ENCODE assay signal across 14 cellular contexts in the genomic region with DNA sequence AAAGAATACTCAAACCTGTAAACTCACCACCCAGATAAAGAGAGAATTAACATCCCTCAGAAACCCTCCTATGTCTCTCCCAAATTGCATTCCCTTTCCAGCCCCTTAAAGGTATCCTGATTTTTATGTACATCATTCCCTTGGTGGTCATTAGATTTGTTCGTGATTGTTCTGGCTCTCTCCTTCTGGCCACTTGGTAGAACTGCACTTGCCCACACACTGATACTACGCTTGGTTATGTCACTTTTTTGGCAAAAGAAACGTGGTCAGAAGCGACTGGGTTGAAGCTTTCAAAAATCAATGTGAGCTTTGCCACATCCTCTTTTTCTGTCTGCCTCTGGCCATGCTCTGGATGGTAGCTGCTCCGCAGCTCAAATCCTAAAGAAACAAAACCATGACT.
DNase-seq lines count a peak whose midpoint lies in the region; ATAC-seq and TF ChIP-seq lines count a peak whose summit lies in the region.
"Had no signal": no experiment of that assay in that cellular context is flagged by ENCODE, and none has a peak within 500 bp of the region (broad histone marks: within the 10 kb centered on the region; RNA-seq: fewer than 3 reads in every experiment).

No MANE protein-coding gene starts in this region.

- CTCF ChIA-PET in SK-N-SH (lab: Yijun Ruan, JAX): no interaction called here

- H3K9ac ChIP-seq in SK-N-SH (no peak overlapping the region), mesendoderm (ENCODE audit: low read length) (no peak overlapping the region)

- no peak overlapping the region for H3K4ac ChIP-seq in mesendoderm (ENCODE audit: low read depth, low read length)

- no peaks in the 10 kb centered on the region for H3K36me3 Mint-ChIP-seq in stimulated activated effector memory CD8-positive, alpha-beta T cell treated with anti-CD3 and anti-CD28 coated beads, Interleukin-12 subunit alpha, Interleukin-12 subunit beta, amount 100 ng/mL, for 72 hours

- H3K4me3 ChIP-seq in GM06990 (replicated peaks; ENCODE audit: low read depth, low read length): no peak overlapping the region
- no peak overlapping the region for H3K4me3 ChIP-seq in SK-N-SH (ENCODE audit: low read depth in 2 of 2, low read length in 1 of 2)
- no peak overlapping the region for H3K4me3 ChIP-seq in mesendoderm (ENCODE audit: low read length)
- H3K4me3 ChIP-seq in HAP-1: no peak overlapping the region

- no peak overlapping the region for H2BK5ac ChIP-seq in mesendoderm (ENCODE audit: low read length)

- H4K5ac ChIP-seq in mesendoderm (ENCODE audit: low read length): no peak overlapping the region

- TF ChIP-seq RAD21 in SK-N-SH (IDR thresholded peaks at IDR 0.05; ENCODE audit: low read length): no peak

- H3K9me3 ChIP-seq in SK-N-SH (no peaks in the 10 kb centered on the region), HAP-1 (no peaks in the 10 kb centered on the region)

- H3K79me1 ChIP-seq in mesendoderm (ENCODE audit: low read length): no peaks in the 10 kb centered on the region

- H3K27ac ChIP-seq in SK-N-SH (ENCODE audit: low read depth in 2 of 2, low read length in 1 of 2): no peak overlapping the region
- no peak overlapping the region for H3K27ac ChIP-seq in mesendoderm (ENCODE audit: low read depth, low read length)

- ATAC-seq in GM19397 (IDR thresholded peaks at IDR 0.05; ENCODE audit: unreplicated experiment): no peak
- no peak for ATAC-seq in stimulated activated effector memory CD8-positive, alpha-beta T cell treated with anti-CD3 and anti-CD28 coated beads, Interleukin-12 subunit alpha, Interleukin-12 subunit beta, amount 100 ng/mL, for 72 hours
- ATAC-seq: T-helper 17 cell had no signal

- 0% methylated on average over 5 of the region's 5 CpGs for WGBS in SK-N-SH (ENCODE audit: low lambda C conversion rate)
- no CpG with 5 or more reads among the region's 5 CpGs for WGBS in mesendoderm (ENCODE audit: extremely low coverage, insufficient coverage, low lambda C conversion rate)

- H3K27ac Mint-ChIP-seq in stimulated activated effector memory CD8-positive, alpha-beta T cell treated with anti-CD3 and anti-CD28 coated beads, Interleukin-12 subunit alpha, Interleukin-12 subunit beta, amount 100 ng/mL, for 72 hours: no peak overlapping the region
- H3K27ac Mint-ChIP-seq: T-helper 17 cell had no signal

- H3K27me3 ChIP-seq in GM06990 (replicated peaks; ENCODE audit: control insufficient read depth, insufficient read depth, low read length) (no peaks in the 10 kb centered on the region), SK-N-SH (ENCODE audit: insufficient read depth) (no peaks in the 10 kb centered on the region; the same call in 1 of the 2 replicates), mesendoderm (ENCODE audit: insufficient read depth, low read length, poor library complexity) (no peaks in the 10 kb centered on the region), HAP-1 (ENCODE audit: low read depth) (no peaks in the 10 kb centered on the region)

- H3K36me3 ChIP-seq in GM06990 (ENCODE audit: control insufficient read depth, insufficient read depth, low read length) (no peaks in the 10 kb centered on the region), SK-N-SH (replicated peaks in 1 of 2; ENCODE audit: control insufficient read depth in 1 of 2, insufficient read depth in 2 of 2, low read length in 1 of 2) (no peaks in the 10 kb centered on the region), mesendoderm (ENCODE audit: control insufficient read depth, insufficient read depth, low read length) (no peaks in the 10 kb centered on the region), HAP-1 (replicated peaks) (no peaks in the 10 kb centered on the region)

- H3F3A ChIP-seq in SK-N-SH (replicated peaks; ENCODE audit: insufficient read depth): no peaks in the 10 kb centered on the region

- H3K4me1 ChIP-seq in SK-N-SH (ENCODE audit: control insufficient read depth in 1 of 2, insufficient read depth in 2 of 2, low read depth in 1 of 2, low read length in 1 of 2) (no peaks in the 10 kb centered on the region), mesendoderm (ENCODE audit: control insufficient read depth, low read depth, low read length) (no peaks in the 10 kb centered on the region), HAP-1 (no peaks in the 10 kb centered on the region)

- H2BK120ac ChIP-seq in mesendoderm (ENCODE audit: low read depth, low read length): no peak overlapping the region

- TF ChIP-seq CTCF in GM06990 (IDR thresholded peaks at IDR 0.05; ENCODE audit: insufficient read depth, low read length, poor library complexity, severe bottlenecking) (peak; percentile 22), SK-N-SH (IDR thresholded peaks at IDR 0.05) (peak; percentile 40)

- no peaks in the 10 kb centered on the region for H4K20me1 ChIP-seq in SK-N-SH (ENCODE audit: insufficient read depth)

- H2AFZ ChIP-seq in SK-N-SH (ENCODE audit: low read depth): no peak overlapping the region

- no peak overlapping the region for H3K23ac ChIP-seq in mesendoderm (ENCODE audit: low read length)

- H3K56ac ChIP-seq in mesendoderm (ENCODE audit: low read length): no peak overlapping the region

- H3K4me1 Mint-ChIP-seq in stimulated activated effector memory CD8-positive, alpha-beta T cell treated with anti-CD3 and anti-CD28 coated beads, Interleukin-12 subunit alpha, Interleukin-12 subunit beta, amount 100 ng/mL, for 72 hours: no peaks in the 10 kb centered on the region
- H3K4me1 Mint-ChIP-seq: central memory CD8-positive, alpha-beta T cell; T-helper 17 cell had no signal

- POLR2A ChIA-PET in SK-N-SH (lab: Yijun Ruan, JAX): no interaction called here

- no peak overlapping the region for H4K8ac ChIP-seq in mesendoderm (ENCODE audit: low read depth, low read length)

- H3K4me2 ChIP-seq in SK-N-SH (no peak overlapping the region), mesendoderm (ENCODE audit: low read length) (no peak overlapping the region)

- H3K4me3 Mint-ChIP-seq in stimulated activated effector memory CD8-positive, alpha-beta T cell treated with anti-CD3 and anti-CD28 coated beads, Interleukin-12 subunit alpha, Interleukin-12 subunit beta, amount 100 ng/mL, for 72 hours: no peak overlapping the region
- H3K4me3 Mint-ChIP-seq: central memory CD8-positive, alpha-beta T cell; T-helper 17 cell had no signal

- H3K79me2 ChIP-seq in SK-N-SH (ENCODE audit: insufficient read depth) (no peaks in the 10 kb centered on the region), mesendoderm (ENCODE audit: control insufficient read depth, insufficient read depth, low read length) (no peaks in the 10 kb centered on the region)

- no peak overlapping the region for H2BK15ac ChIP-seq in mesendoderm (replicated peaks; ENCODE audit: low read depth)

- TF ChIP-seq EP300 in SK-N-SH (IDR thresholded peaks at IDR 0.05; ENCODE audit: borderline replicate concordance in 1 of 2, low read depth in 1 of 2, low read length in 1 of 2): no peak

- no peak overlapping the region for H3K18ac ChIP-seq in mesendoderm (ENCODE audit: low read length)

- no peaks in the 10 kb centered on the region for H3K9me2 ChIP-seq in SK-N-SH

- H2AK5ac ChIP-seq in mesendoderm (ENCODE audit: low read length): no peak overlapping the region

- no peaks in the 10 kb centered on the region for H3K9me3 Mint-ChIP-seq in stimulated activated effector memory CD8-positive, alpha-beta T cell treated with anti-CD3 and anti-CD28 coated beads, Interleukin-12 subunit alpha, Interleukin-12 subunit beta, amount 100 ng/mL, for 72 hours
- H3K9me3 Mint-ChIP-seq: central memory CD8-positive, alpha-beta T cell had no signal

- DNase-seq in GM06990 (ENCODE audit: extremely low read depth, insufficient read length) (no peak), HT1080 (ENCODE audit: low read depth) (peak; percentile 6), SK-N-SH (no peak), mesendoderm (peak; percentile 26), HAP-1 (ENCODE audit: low spot score in 2 of 2) (no peak), COR-L47 (lab: John Stamatoyannopoulos, UW) (no peak)
- DNase-seq in stimulated activated effector memory CD8-positive, alpha-beta T cell treated with anti-CD3 and anti-CD28 coated beads, Interleukin-12 subunit alpha, Interleukin-12 subunit beta, amount 100 ng/mL, for 72 hours (ENCODE audit: low spot score in 2 of 2): no peak
- DNase-seq: activated CD4-positive, alpha-beta T cell treated with anti-CD3 and anti-CD28 coated beads for 48 hours; activated T-cell treated with anti-CD3 and anti-CD28 coated beads, Interleukin-2, amount 50 U/mL, for 1 hour; islet precursor cell; NCI-H1048; T-helper 17 cell had no signal

- in situ Hi-C loops in HAP-1 (cut with MboI; ENCODE audit: low sequenced_read_pairs): no loop called here

TF ChIP-seq in SK-N-SH, 30 proteins besides CTCF, POLR2A, EP300 and RAD21:
- no peak for TF ChIP-seq FOXM1 (IDR thresholded peaks at IDR 0.05; ENCODE audit: low read depth)
- TF ChIP-seq, protein P1, sequence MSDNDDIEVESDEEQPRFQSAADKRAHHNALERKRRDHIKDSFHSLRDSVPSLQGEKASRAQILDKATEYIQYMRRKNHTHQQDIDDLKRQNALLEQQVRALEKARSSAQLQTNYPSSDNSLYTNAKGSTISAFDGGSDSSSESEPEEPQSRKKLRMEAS (IDR thresholded peaks at IDR 0.05; ENCODE audit: low read depth): no peak
- no peak for TF ChIP-seq MEF2A (IDR thresholded peaks at IDR 0.05; ENCODE audit: borderline replicate concordance, low read depth)
TF ChIP-seq in SK-N-SH: peak in this region for 0.

Comparison
In these comparisons a context has a peak if more than half of its experiments do, and no peak if none do; other contexts are left out.
1. DNase-seq: peak in HT1080 (single experiment) and mesendoderm (single experiment); none in GM06990 (single experiment), SK-N-SH (single experiment), HAP-1 (0 of 2), stimulated activated effector memory CD8-positive, alpha-beta T cell treated with anti-CD3 and anti-CD28 coated beads, Interleukin-12 subunit alpha, Interleukin-12 subunit beta, amount 100 ng/mL, for 72 hours (0 of 2) and COR-L47 (single experiment).